Comparison of ENCODE assay signal across 28 cellular contexts in the genomic region with DNA sequence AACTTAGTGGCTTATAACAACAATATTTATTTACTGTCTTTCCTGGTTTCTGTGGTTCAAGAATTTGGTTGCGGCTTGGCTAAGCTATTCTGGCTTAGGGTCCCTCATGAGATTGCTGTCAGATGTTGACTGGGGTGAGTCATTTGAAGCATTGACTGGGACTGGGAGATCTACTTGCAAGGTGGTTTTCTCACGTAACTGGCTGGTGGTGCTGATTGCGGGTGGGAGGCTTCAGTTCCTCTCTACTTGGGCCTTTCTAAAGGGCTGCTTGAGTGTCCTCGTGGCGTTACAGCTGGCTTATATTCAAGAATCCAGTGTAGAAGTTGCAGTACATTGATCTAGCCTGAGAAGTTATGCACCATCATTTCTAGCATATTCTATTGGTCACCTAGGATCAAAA.
"Had no signal": no experiment of that assay in that cellular context is flagged by ENCODE, and none has a peak within 500 bp of the region (broad histone marks: within the 10 kb centered on the region; RNA-seq: fewer than 3 reads in every experiment).

No MANE protein-coding gene starts in this region.

- FAIRE-seq: endometrium, keratinocyte had no signal

- H3K9me3 Mint-ChIP-seq: mesothelial cell of epicardium had no signal

- H3K27me3 ChIP-seq: esophagus squamous epithelium, right atrium auricular region, sigmoid colon, stomach, thyroid gland, vagina had no signal

- H3K4me3 ChIP-seq: esophagus squamous epithelium, lung, mucosa of descending colon, prostate gland, right atrium auricular region, sigmoid colon, stomach, thyroid gland, vagina had no signal

- H3K36me3 ChIP-seq: esophagus squamous epithelium, prostate gland, right atrium auricular region, sigmoid colon, stomach, thyroid gland, vagina had no signal

- H3K36me3 Mint-ChIP-seq: immature natural killer cell; memory B cell; mesothelial cell of epicardium; naive B cell; natural killer cell treated with Interleukin-12 subunit alpha and Interleukin-12 subunit beta and Interleukin-15 and Interleukin-18, amount 100 ng/mL, for 72 hours; stimulated activated effector memory CD8-positive, alpha-beta T cell treated with anti-CD3 and anti-CD28 coated beads, Interleukin-12 subunit alpha, Interleukin-12 subunit beta, amount 100 ng/mL, for 72 hours had no signal

- H3K4me3 Mint-ChIP-seq: effector memory CD8-positive, alpha-beta T cell; immature natural killer cell; memory B cell; mesothelial cell of epicardium; naive B cell; natural killer cell treated with Interleukin-12 subunit alpha and Interleukin-12 subunit beta and Interleukin-15 and Interleukin-18, amount 100 ng/mL, for 72 hours; neural crest cell; stimulated activated effector memory CD8-positive, alpha-beta T cell treated with anti-CD3 and anti-CD28 coated beads, Interleukin-12 subunit alpha, Interleukin-12 subunit beta, amount 100 ng/mL, for 72 hours had no signal

- H3K27me3 Mint-ChIP-seq: effector memory CD8-positive, alpha-beta T cell; memory B cell; naive B cell; natural killer cell treated with Interleukin-12 subunit alpha and Interleukin-12 subunit beta and Interleukin-15 and Interleukin-18, amount 100 ng/mL, for 72 hours had no signal

- H3K4me1 ChIP-seq: esophagus squamous epithelium, prostate gland, right atrium auricular region, sigmoid colon, stomach, thyroid gland, vagina had no signal

- DNase-seq: cortex of kidney; effector memory CD8-positive, alpha-beta T cell; erythroblast; esophagus squamous epithelium; foreskin melanocyte; hypothalamus; immature natural killer cell; left ventricle myocardium superior; mucosa of descending colon; naive B cell; sigmoid colon; stimulated activated CD4-positive, alpha-beta T cell treated with anti-CD3 and anti-CD28 coated beads, Interleukin-2, amount 100 ng/mL, for 24 hours; stimulated activated CD4-positive, alpha-beta T cell treated with anti-CD3 and anti-CD28 coated beads, Interleukin-4, amount 100 ng/mL, for 24 hours; stimulated activated naive CD4-positive, alpha-beta T cell treated with Interleukin-2 at 50 U/mL for 16 hours; stomach; thyroid gland; trophoblast cell had no signal

- H3K27ac ChIP-seq: esophagus squamous epithelium, prostate gland, right atrium auricular region, sigmoid colon, stomach, thyroid gland, vagina had no signal

- H3K4me1 Mint-ChIP-seq: immature natural killer cell; memory B cell; mesothelial cell of epicardium; naive B cell; stimulated activated effector memory CD8-positive, alpha-beta T cell treated with anti-CD3 and anti-CD28 coated beads, Interleukin-12 subunit alpha, Interleukin-12 subunit beta, amount 100 ng/mL, for 72 hours had no signal

- H3K9me3 ChIP-seq: esophagus squamous epithelium, prostate gland, right atrium auricular region, sigmoid colon, thyroid gland, vagina had no signal

- H3K27ac Mint-ChIP-seq: effector memory CD8-positive, alpha-beta T cell; immature natural killer cell; memory B cell; mesothelial cell of epicardium; naive B cell; natural killer cell treated with Interleukin-12 subunit alpha and Interleukin-12 subunit beta and Interleukin-15 and Interleukin-18, amount 100 ng/mL, for 72 hours; stimulated activated effector memory CD8-positive, alpha-beta T cell treated with anti-CD3 and anti-CD28 coated beads, Interleukin-12 subunit alpha, Interleukin-12 subunit beta, amount 100 ng/mL, for 72 hours had no signal
